Comparison of ENCODE assay signal across 8 cellular contexts in genomic region chr21:36344931-36345330, GRCh38.
"Had no signal": no experiment of that assay in that cellular context is flagged by ENCODE, and none has a peak within 500 bp of the region (broad histone marks: within the 10 kb centered on the region; RNA-seq: fewer than 3 reads in every experiment).

No MANE protein-coding gene starts in this region.

- H3K9ac ChIP-seq: GM23248 had no signal

- H3K4me3 ChIP-seq: GM23248, HAP-1 had no signal

- DNase-seq: GM23248, GOT3, H7, HFFc6, KG1 had no signal

- H3K9me3 ChIP-seq: HAP-1 had no signal

- FAIRE-seq: HTR-8/SVneo had no signal

- ATAC-seq: HCT116 had no signal

- H2AFZ ChIP-seq: GM23248 had no signal

- H3K4me1 ChIP-seq: HAP-1 had no signal

- H3K27ac ChIP-seq: GM23248 had no signal
